8 cellular contexts compared by ENCODE assay signal in genomic region chr12:6891637-6892036, GRCh38. TPM values are rescaled to one million over a fixed set of nuclear protein-coding genes. Genes with fewer than 3 reads are reported as not detected.
DNase-seq lines count a peak whose midpoint lies in the region; FAIRE-seq and TF ChIP-seq lines count a peak whose summit lies in the region.

No MANE protein-coding gene starts in this region.

- no peak for DNase-seq in GM12892 (ENCODE audit: insufficient read length)
- DNase-seq in H1 (ENCODE audit: low read depth in 1 of 2, low spot score in 2 of 2), result no peak
- no peak for DNase-seq in NCI-H1048 (lab: John Stamatoyannopoulos, UW)
- no peak for DNase-seq in A172 (ENCODE audit: low spot score)
- no peak for DNase-seq in retina
- DNase-seq in NCI-H1092 treated with DMSO at 0.1 percent for 48 hours (lab: John Stamatoyannopoulos, UW), result no peak

- H4K91ac ChIP-seq in H1 (replicated peaks; ENCODE audit: insufficient read length, low read length), result peak overlapping the region; percentile 2

- H3K56ac ChIP-seq in H1 (replicated peaks; ENCODE audit: insufficient read length, low read depth, low read length), result no peak overlapping the region

- H3K36me3 ChIP-seq in Loucy (ENCODE audit: insufficient read depth, low read length), result no peaks in the 10 kb centered on the region
- no peaks in the 10 kb centered on the region for H3K36me3 ChIP-seq in H1 (ENCODE audit: control insufficient read depth in 2 of 4, insufficient read depth in 4 of 4, low read length in 3 of 4)
- no peaks in the 10 kb centered on the region for H3K36me3 ChIP-seq in neural cell (ENCODE audit: insufficient read depth, low read length)

- no peaks in the 10 kb centered on the region for H3K9me3 ChIP-seq in Loucy (ENCODE audit: insufficient read depth, low read depth, low read length)
- H3K9me3 ChIP-seq in H1 (ENCODE audit: insufficient read depth in 2 of 2, low read depth in 1 of 2, low read length in 1 of 2), result no peaks in the 10 kb centered on the region
- no peaks in the 10 kb centered on the region for H3K9me3 ChIP-seq in neural cell (ENCODE audit: low read length)

- peak overlapping the region; percentile 95 for H3K4me2 ChIP-seq in Loucy (ENCODE audit: low read depth, low read length, poor library complexity, severe bottlenecking)
- H3K4me2 ChIP-seq in H1 (ENCODE audit: insufficient read depth in 1 of 2, low read depth in 2 of 2, low read length in 2 of 2), result peak overlapping the region; percentile 47 to 69
- no peak overlapping the region for H3K4me2 ChIP-seq in neural cell (ENCODE audit: low read length)

- FAIRE-seq in GM12892 (lab: Jason Lieb, UNC), result peak; percentile 48
- FAIRE-seq in H1 (lab: Jason Lieb, UNC), result no peak

- H3K18ac ChIP-seq in H1 (ENCODE audit: extremely low read depth, low read length), result no peak overlapping the region

- H4K5ac ChIP-seq in H1 (ENCODE audit: insufficient read length, low read depth, low read length), result peak overlapping the region; percentile 53

- TF ChIP-seq EP300 in H1 (IDR thresholded peaks at IDR 0.05; ENCODE audit: borderline replicate concordance in 1 of 2, low read depth in 2 of 2, low read length in 2 of 2) (no peak), neural cell (conservative IDR thresholded peaks at IDR 0.05; ENCODE audit: poor library complexity, severe bottlenecking) (no peak)

- no peak overlapping the region for H3K14ac ChIP-seq in H1 (ENCODE audit: insufficient read length)

- no peak overlapping the region for H4K8ac ChIP-seq in H1 (ENCODE audit: extremely low read depth, insufficient read depth, low read length)

- no peaks in the 10 kb centered on the region for H4K20me1 ChIP-seq in Loucy (ENCODE audit: insufficient read depth, low read length, poor library complexity, severe bottlenecking)
- H4K20me1 ChIP-seq in H1 (replicated peaks in 1 of 2; ENCODE audit: control insufficient read depth in 1 of 2, insufficient read depth in 2 of 2, low read length in 2 of 2), result no peaks in the 10 kb centered on the region
- H4K20me1 ChIP-seq in neural cell (ENCODE audit: insufficient read depth), result no peaks in the 10 kb centered on the region

- H2AFZ ChIP-seq in Loucy (ENCODE audit: low read length) (peak overlapping the region; percentile 92), H1 (ENCODE audit: low read length) (peak overlapping the region; percentile 23; the same call in 1 of the 2 replicates), neural cell (ENCODE audit: low read depth, low read length) (no peak overlapping the region)

- POLR2A ChIA-PET in H1 (lab: Charles Lee; ENCODE audit: partially characterized antibody), result interaction anchor here (0.9 to 7.8 kb wide), 22 partner anchors 10 to 73 kb away, joined by 3 to 86 read pairs (median 6); partner anchors contain the start of genes C12orf57, ENO2, LRRC23 and RNU7-1

- no peak overlapping the region for H2BK20ac ChIP-seq in H1 (ENCODE audit: low read length)

- no peaks in the 10 kb centered on the region for H3K9me2 ChIP-seq in Loucy (replicated peaks; ENCODE audit: low read depth, low read length)
- H3K9me2 ChIP-seq in neural cell (ENCODE audit: insufficient read depth, low read length), result no peaks in the 10 kb centered on the region

- TF ChIP-seq CTCF in Loucy (conservative IDR thresholded peaks at IDR 0.05; ENCODE audit: low read length) (no peak), H1 (IDR thresholded peaks at IDR 0.05; ENCODE audit: control extremely low read depth in 1 of 3, insufficient read depth in 1 of 3, low read depth in 1 of 3, low read length in 3 of 3) (no peak), neural cell (IDR thresholded peaks at IDR 0.05; ENCODE audit: poor library complexity, severe bottlenecking) (no peak)

- H3K79me2 ChIP-seq in Loucy (ENCODE audit: insufficient read depth, low read length), result peaks cover 10% of the 10 kb centered on the region; the same call in 1 of the 2 replicates
- no peaks in the 10 kb centered on the region for H3K79me2 ChIP-seq in H1 (ENCODE audit: control insufficient read depth in 1 of 2, insufficient read depth in 2 of 2, low read length in 2 of 2)
- no peaks in the 10 kb centered on the region for H3K79me2 ChIP-seq in neural cell (replicated peaks; ENCODE audit: insufficient read depth, low read length)

- H3K27ac ChIP-seq in H1 (ENCODE audit: low read depth, low read length) (peak overlapping the region; percentile 64; the same call in 1 of the 2 replicates), neural cell (ENCODE audit: low read length) (peak overlapping the region; percentile 56)

- CTCF ChIA-PET in H1 (lab: Charles Lee; ENCODE audit: partially characterized antibody), result interaction anchor here (0.7 to 5.0 kb wide), 27 partner anchors 8 to 139 kb away, joined by 3 to 84 read pairs (median 5); partner anchors contain the start of genes C12orf57, CDCA3, ENO2 and MLF2

- no peaks in the 10 kb centered on the region for H3K23me2 ChIP-seq in H1 (ENCODE audit: low read depth, low read length)

- no peak for TF ChIP-seq POLR2A in GM12892 (IDR thresholded peaks at IDR 0.05; ENCODE audit: low read depth, low read length)
- no peak for TF ChIP-seq POLR2A in H1 (IDR thresholded peaks at IDR 0.05; ENCODE audit: control extremely low read depth in 1 of 2, low read depth in 2 of 2, low read length in 2 of 2)

- no peak overlapping the region for H3K4ac ChIP-seq in H1 (replicated peaks; ENCODE audit: insufficient read length, low read depth, low read length)

- TF ChIP-seq RAD21 in H1 (IDR thresholded peaks at IDR 0.05 in 1 of 2, conservative IDR thresholded peaks at IDR 0.05 in 1 of 2; ENCODE audit: low read depth in 2 of 2, low read length in 2 of 2) (no peak), neural cell (conservative IDR thresholded peaks at IDR 0.05) (no peak)

- H2BK120ac ChIP-seq in H1 (replicated peaks; ENCODE audit: low read depth, low read length), result no peak overlapping the region

- H2BK5ac ChIP-seq in H1 (ENCODE audit: low read depth, low read length), result no peak overlapping the region

- 0 out of 2 replicates have a peak overlapping the region, but pooled peaks have one; percentile 54 for H2BK15ac ChIP-seq in H1 (ENCODE audit: low read length)

- H3K4me3 ChIP-seq in Loucy (ENCODE audit: low read length, poor library complexity, severe bottlenecking) (peak overlapping the region; percentile 86), H1 (ENCODE audit: extremely low read depth in 1 of 4, insufficient read depth in 2 of 4, low read depth in 3 of 4, low read length in 4 of 4) (peak overlapping the region; percentile 31 to 63 (median 56)), neural cell (ENCODE audit: low read length) (peak overlapping the region; percentile 67)

- no peaks in the 10 kb centered on the region for H3K79me1 ChIP-seq in H1 (ENCODE audit: low read depth, low read length)

- H3K9ac ChIP-seq in Loucy (ENCODE audit: low read depth, low read length, poor library complexity, severe bottlenecking), result peak overlapping the region; percentile 97
- peak overlapping the region in 3 of 4 experiments; percentile 61 to 72 (median 71); a peak in 5 of 7 replicates for H3K9ac ChIP-seq in H1 (replicated peaks in 1 of 4; ENCODE audit: extremely low read depth in 1 of 4, low read depth in 3 of 4, low read length in 3 of 4)
- peak overlapping the region; percentile 64 for H3K9ac ChIP-seq in neural cell (ENCODE audit: low read length)

- H3K27me3 ChIP-seq in Loucy (ENCODE audit: insufficient read depth, low read length, poor library complexity, severe bottlenecking), result no peaks in the 10 kb centered on the region
- H3K27me3 ChIP-seq in H1 (replicated peaks in 1 of 4; ENCODE audit: control insufficient read depth in 3 of 4, extremely low read depth in 1 of 4, insufficient read depth in 3 of 4, low read length in 3 of 4), result no peaks in the 10 kb centered on the region
- H3K27me3 ChIP-seq in neural cell (ENCODE audit: insufficient read depth, low read depth, low read length), result no peaks in the 10 kb centered on the region

- 0 out of 2 replicates have a peak, but pooled peaks cover 2% of the 10 kb centered on the region for H3F3A ChIP-seq in Loucy (ENCODE audit: low read depth)
- no peaks in the 10 kb centered on the region for H3F3A ChIP-seq in neural cell (ENCODE audit: insufficient read depth, low read length, poor library complexity, severe bottlenecking)

- no peak overlapping the region for H3K23ac ChIP-seq in H1 (ENCODE audit: insufficient read length)

- H2BK12ac ChIP-seq in H1 (ENCODE audit: low read depth, low read length), result peak overlapping the region; percentile 46; the same call in 1 of the 2 replicates

- H3K4me1 ChIP-seq in Loucy (ENCODE audit: insufficient read depth, low read length, poor library complexity, severe bottlenecking) (peaks cover 20% of the 10 kb centered on the region), H1 (replicated peaks in 1 of 4; ENCODE audit: control insufficient read depth in 3 of 4, insufficient read depth in 4 of 4, low read length in 3 of 4) (peaks cover 0 to 9% (median 2%) of the 10 kb centered on the region in 4 experiments; a peak in 4 of 7 replicates)

- 75% methylated on average over 6 of the region's 6 CpGs; no CpG with 5 or more reads in 1 of the 2 experiments for WGBS in H1 (ENCODE audit: extremely low coverage in 1 of 2, insufficient coverage in 1 of 2, insufficient read length in 1 of 2, insufficient replicate concordance in 2 of 2, low coverage in 1 of 2, low lambda C conversion rate in 2 of 2, missing lambda C conversion rate in 1 of 2), 2 experiments

- H2AK5ac ChIP-seq in H1 (ENCODE audit: low read depth, low read length), result 0 out of 2 replicates have a peak overlapping the region, but pooled peaks have one; percentile 77

RNA-seq across cellular contexts. Expression of gene LRRC23, which starts 13.0 kb away (rescaled TPM):
- polyA plus RNA-seq in GM12892 (2012; ENCODE audit: missing spikeins), result 13.1 TPM
- total RNA-seq in H1 (2021; fragmentation: NEBNext Ultra II Directional; extraction: Animal tissue kit (Norgen Biotek cat#: 25700)), result 2.5 and 2.9 TPM in 2 replicates
- 3.5 and 3.6 TPM in 2 replicates for polyA plus RNA-seq in H1 (2011; rRNA removed)
- polyA plus RNA-seq in H1 (2011; cell fraction: cytosol; rRNA removed), result 5.4 TPM
- 3.6 TPM for polyA plus RNA-seq in H1 (2011; cell fraction: nucleus; rRNA removed)
- polyA plus RNA-seq in H1 (2012, experiment 1 of 2), result 3.1 to 4.6 TPM (median 3.5 TPM) in 4 replicates
- polyA plus RNA-seq in H1 (2012, experiment 2 of 2), result 2.3 TPM
- 1.9 TPM for polyA plus RNA-seq in H1 (2013, experiment 1 of 2)
- 1.9 TPM for polyA plus RNA-seq in H1 (2013, experiment 2 of 2)
- polyA minus RNA-seq in H1 (2011; rRNA and poly(A)+ RNA removed), result 2.6 and 4.4 TPM in 2 replicates
- polyA minus RNA-seq in H1 (2011; cell fraction: cytosol; rRNA and poly(A)+ RNA removed), result 2.6 TPM
- 2.8 TPM for polyA minus RNA-seq in H1 (2011; cell fraction: nucleus; rRNA and poly(A)+ RNA removed)
- polyA plus RNA-seq in neural cell, result 13.6 and 20.5 TPM in 2 replicates
- polyA minus RNA-seq in neural cell, result 12.7 and 18.9 TPM in 2 replicates
- total RNA-seq in A172 (2014; rRNA removed; shearing (Covaris generic)), result 8.3 and 14.4 TPM in 2 replicates

RNA-seq across cellular contexts. Expression of gene SPSB2, which starts 18.5 kb away (rescaled TPM):
- polyA plus RNA-seq in GM12892 (2012; ENCODE audit: missing spikeins), result 3.2 TPM
- total RNA-seq in H1 (2021; fragmentation: NEBNext Ultra II Directional; extraction: Animal tissue kit (Norgen Biotek cat#: 25700)), result 13.0 and 13.9 TPM in 2 replicates
- polyA plus RNA-seq in H1 (2011; rRNA removed) (23.2 and 31.6 TPM in 2 replicates), neural cell (12.8 and 14.2 TPM in 2 replicates)
- 24.2 TPM for polyA plus RNA-seq in H1 (2011; cell fraction: cytosol; rRNA removed)
- 22.2 TPM for polyA plus RNA-seq in H1 (2011; cell fraction: nucleus; rRNA removed)
- 9.9 to 18.8 TPM (median 17.2 TPM) in 4 replicates for polyA plus RNA-seq in H1 (2012, experiment 1 of 2)
- 15.5 TPM for polyA plus RNA-seq in H1 (2012, experiment 2 of 2)
- polyA plus RNA-seq in H1 (2013, experiment 1 of 2), result 7.8 TPM
- 7.7 TPM for polyA plus RNA-seq in H1 (2013, experiment 2 of 2)
- polyA minus RNA-seq in H1 (2011; rRNA and poly(A)+ RNA removed), result 4.0 and 5.7 TPM in 2 replicates
- polyA minus RNA-seq in H1 (2011; cell fraction: cytosol; rRNA and poly(A)+ RNA removed), result 7.4 TPM
- 9.1 TPM for polyA minus RNA-seq in H1 (2011; cell fraction: nucleus; rRNA and poly(A)+ RNA removed)
- polyA minus RNA-seq in neural cell, result 5.8 and 6.0 TPM in 2 replicates
- total RNA-seq in A172 (2014; rRNA removed; shearing (Covaris generic)), result 7.9 and 10.2 TPM in 2 replicates

RNA-seq across cellular contexts. Expression of gene ENO2, which starts 22.7 kb away (rescaled TPM):
- 191 TPM for polyA plus RNA-seq in GM12892 (2012; ENCODE audit: missing spikeins)
- 90.9 and 92.4 TPM in 2 replicates for total RNA-seq in H1 (2021; fragmentation: NEBNext Ultra II Directional; extraction: Animal tissue kit (Norgen Biotek cat#: 25700))
- 102 and 126 TPM in 2 replicates for polyA plus RNA-seq in H1 (2011; rRNA removed)
- 137 TPM for polyA plus RNA-seq in H1 (2011; cell fraction: cytosol; rRNA removed)
- 300 TPM for polyA plus RNA-seq in H1 (2011; cell fraction: nucleus; rRNA removed)
- polyA plus RNA-seq in H1 (2012, experiment 1 of 2), result 110 to 167 TPM (median 137 TPM) in 4 replicates
- 110 TPM for polyA plus RNA-seq in H1 (2012, experiment 2 of 2)
- 47.4 TPM for polyA plus RNA-seq in H1 (2013, experiment 1 of 2)
- 42.8 TPM for polyA plus RNA-seq in H1 (2013, experiment 2 of 2)
- polyA minus RNA-seq in H1 (2011; rRNA and poly(A)+ RNA removed), result 82.7 and 92.1 TPM in 2 replicates
- polyA minus RNA-seq in H1 (2011; cell fraction: cytosol; rRNA and poly(A)+ RNA removed), result 37.7 TPM
- 66.1 TPM for polyA minus RNA-seq in H1 (2011; cell fraction: nucleus; rRNA and poly(A)+ RNA removed)
- 193 and 228 TPM in 2 replicates for polyA plus RNA-seq in neural cell
- 157 and 175 TPM in 2 replicates for polyA minus RNA-seq in neural cell
- 21.5 and 24.7 TPM in 2 replicates for total RNA-seq in A172 (2014; rRNA removed; shearing (Covaris generic))

RNA-seq across cellular contexts. Expression of gene TPI1, which starts 24.3 kb away (rescaled TPM):
- polyA plus RNA-seq in GM12892 (2012; ENCODE audit: missing spikeins), result 1,446 TPM
- 902 and 910 TPM in 2 replicates for total RNA-seq in H1 (2021; fragmentation: NEBNext Ultra II Directional; extraction: Animal tissue kit (Norgen Biotek cat#: 25700))
- polyA plus RNA-seq in H1 (2011; rRNA removed) (2,591 and 3,018 TPM in 2 replicates), neural cell (288 and 292 TPM in 2 replicates)
- polyA plus RNA-seq in H1 (2011; cell fraction: cytosol; rRNA removed), result 1,965 TPM
- 2,364 TPM for polyA plus RNA-seq in H1 (2011; cell fraction: nucleus; rRNA removed)
- 941 to 1,281 TPM (median 1,168 TPM) in 4 replicates for polyA plus RNA-seq in H1 (2012, experiment 1 of 2)
- polyA plus RNA-seq in H1 (2012, experiment 2 of 2), result 1,637 TPM
- 844 TPM for polyA plus RNA-seq in H1 (2013, experiment 1 of 2)
- 780 TPM for polyA plus RNA-seq in H1 (2013, experiment 2 of 2)
- 2,114 and 2,462 TPM in 2 replicates for polyA minus RNA-seq in H1 (2011; rRNA and poly(A)+ RNA removed)
- polyA minus RNA-seq in H1 (2011; cell fraction: cytosol; rRNA and poly(A)+ RNA removed), result 467 TPM
- polyA minus RNA-seq in H1 (2011; cell fraction: nucleus; rRNA and poly(A)+ RNA removed), result 555 TPM
- 150 and 158 TPM in 2 replicates for polyA minus RNA-seq in neural cell
- total RNA-seq in A172 (2014; rRNA removed; shearing (Covaris generic)), result 675 and 790 TPM in 2 replicates

RNA-seq across cellular contexts. Expression of gene ATN1, which starts 36.1 kb away (rescaled TPM):
- 11.0 TPM for polyA plus RNA-seq in GM12892 (2012; ENCODE audit: missing spikeins)
- total RNA-seq in H1 (2021; fragmentation: NEBNext Ultra II Directional; extraction: Animal tissue kit (Norgen Biotek cat#: 25700)), result 69.6 and 73.4 TPM in 2 replicates
- polyA plus RNA-seq in H1 (2011; rRNA removed) (20.6 and 43.0 TPM in 2 replicates), neural cell (9.2 and 13.7 TPM in 2 replicates)
- polyA plus RNA-seq in H1 (2011; cell fraction: cytosol; rRNA removed), result 13.5 TPM
- polyA plus RNA-seq in H1 (2011; cell fraction: nucleus; rRNA removed), result 178 TPM
- polyA plus RNA-seq in H1 (2012, experiment 1 of 2), result 61.7 to 82.1 TPM (median 77.4 TPM) in 4 replicates
- polyA plus RNA-seq in H1 (2012, experiment 2 of 2), result 48.0 TPM
- 51.3 TPM for polyA plus RNA-seq in H1 (2013, experiment 1 of 2)
- polyA plus RNA-seq in H1 (2013, experiment 2 of 2), result 48.3 TPM
- 11.4 and 14.0 TPM in 2 replicates for polyA minus RNA-seq in H1 (2011; rRNA and poly(A)+ RNA removed)
- polyA minus RNA-seq in H1 (2011; cell fraction: cytosol; rRNA and poly(A)+ RNA removed), result 37.6 TPM
- polyA minus RNA-seq in H1 (2011; cell fraction: nucleus; rRNA and poly(A)+ RNA removed), result 42.3 TPM
- 17.5 and 27.1 TPM in 2 replicates for polyA minus RNA-seq in neural cell
- 3.1 and 6.6 TPM in 2 replicates for total RNA-seq in A172 (2014; rRNA removed; shearing (Covaris generic))
